In the genomic region with DNA sequence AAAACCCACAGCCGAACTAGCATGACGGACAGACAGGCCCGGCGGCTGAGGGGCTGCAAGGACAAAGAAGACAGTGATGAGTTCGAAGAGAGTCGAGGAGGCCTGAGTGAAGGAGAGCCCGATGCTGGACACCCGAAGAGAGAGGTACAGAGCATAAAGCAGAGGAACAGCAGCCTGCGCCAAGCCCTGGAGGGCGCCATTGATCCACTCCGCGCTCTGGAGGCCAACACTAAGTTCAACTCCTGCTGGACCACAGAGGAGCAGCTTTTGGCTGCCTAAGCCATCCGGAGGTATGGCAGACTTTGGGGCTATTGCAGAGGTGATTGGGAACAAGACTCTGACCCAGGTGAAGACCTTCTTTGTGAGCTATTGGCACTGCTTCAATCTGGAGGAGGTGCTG, we compare ENCODE assay signal across 8 cellular contexts. TPM values are rescaled to one million over a fixed set of nuclear protein-coding genes. Genes with fewer than 3 reads are reported as not detected.
A peak's percentile ranks its signal among the peaks of the same experiment; 100 is the strongest.
DNase-seq lines count a peak whose midpoint lies in the region; ATAC-seq, FAIRE-seq and TF ChIP-seq lines count a peak whose summit lies in the region.

No MANE protein-coding gene starts in this region.

- no peaks in the 10 kb centered on the region for H4K20me1 ChIP-seq in K562 (replicated peaks; ENCODE audit: control insufficient read depth, insufficient read depth, low read length)

- H3K9me3 ChIP-seq in left ventricle myocardium inferior (replicated peaks) (no peaks in the 10 kb centered on the region), K562 (replicated peaks; ENCODE audit: control insufficient read depth, insufficient read depth, low read depth, low read length) (no peaks in the 10 kb centered on the region)

- H3K9ac ChIP-seq in K562 (ENCODE audit: insufficient read depth in 1 of 2, low read depth in 2 of 2, low read length in 2 of 2) = no peak overlapping the region

- H3K27ac Mint-ChIP-seq in T-cell (no peak overlapping the region), progenitor cell of endocrine pancreas (no peak overlapping the region)

- H3K36me3 Mint-ChIP-seq in T-cell = no peaks in the 10 kb centered on the region
- no peaks in the 10 kb centered on the region for H3K36me3 Mint-ChIP-seq in progenitor cell of endocrine pancreas (ENCODE audit: insufficient read depth)

- POLR2A ChIA-PET in T-cell (lab: Charles Lee) = no interaction called here
- POLR2A ChIA-PET in K562 (lab: Yijun Ruan, JAX) = interaction anchor here (0.7 kb wide), 1 partner anchor 33 kb away, joined by 4 read pairs; no protein-coding TSS in a partner anchor

- no peaks in the 10 kb centered on the region for H3K79me2 ChIP-seq in K562 (ENCODE audit: control insufficient read depth, insufficient read depth, low read length)

- CTCF ChIA-PET in T-cell (lab: Charles Lee) (no interaction called here), K562 (lab: Yijun Ruan, JAX; ENCODE audit: low intra/inter-chr PET ratio) (interaction anchor here (1.5 kb wide), 1 partner anchor 392 kb away, joined by 8 read pairs; no protein-coding TSS in a partner anchor)

- no peak for TF ChIP-seq POLR2A in K562 (conservative IDR thresholded peaks at IDR 0.05)

- H3K9me1 ChIP-seq in K562 (ENCODE audit: control insufficient read depth, insufficient read depth, low read length) = no peaks in the 10 kb centered on the region

- H3K4me3 ChIP-seq in left ventricle myocardium inferior (no peak overlapping the region), K562 (no peak overlapping the region)

- no TSS peak for BruUV-seq in K562 (replicated peaks; lab: Mats Ljungman, UMichigan)

- no peaks in the 10 kb centered on the region for H3K27me3 Mint-ChIP-seq in T-cell
- peaks cover 6% of the 10 kb centered on the region for H3K27me3 Mint-ChIP-seq in progenitor cell of endocrine pancreas

- H3K27me3 ChIP-seq in left ventricle myocardium inferior (ENCODE audit: low read depth) (no peaks in the 10 kb centered on the region), K562 (ENCODE audit: control insufficient read depth in 2 of 2, insufficient read depth in 2 of 2, low read length in 2 of 2) (peaks cover 16 to 49% of the 10 kb centered on the region in 2 experiments; a peak in 4 of 5 replicates)

- H3K4me3 Mint-ChIP-seq in T-cell (no peak overlapping the region), progenitor cell of endocrine pancreas (ENCODE audit: low read depth) (no peak overlapping the region)

- H3K4me1 Mint-ChIP-seq in T-cell = peaks cover 0 to 6% (median 0%) of the 10 kb centered on the region in 3 donors
- H3K4me1 Mint-ChIP-seq in progenitor cell of endocrine pancreas (ENCODE audit: low read depth) = peaks cover under 1% of the 10 kb centered on the region

- no peak overlapping the region for H3K4me2 ChIP-seq in K562 (ENCODE audit: insufficient read depth, low read length)

- H3K9me3 Mint-ChIP-seq in T-cell = no peaks in the 10 kb centered on the region
- H3K9me3 Mint-ChIP-seq in progenitor cell of endocrine pancreas (ENCODE audit: low read depth) = no peaks in the 10 kb centered on the region

- WGBS in K562 (ENCODE audit: insufficient coverage, low coverage, missing lambda C conversion rate) = 6% methylated on average over 13 of the region's 13 CpGs

- in situ Hi-C loops in K562 (cut with MboI) = no loop called here

- peak; percentile 84 to 93 for TF ChIP-seq RAD21 in K562 (CRISPR knock-in tag; conservative IDR thresholded peaks at IDR 0.05 in 1 of 2, IDR thresholded peaks at IDR 0.05 in 1 of 2)

- peaks cover 3% of the 10 kb centered on the region for H3K4me1 ChIP-seq in left ventricle myocardium inferior
- H3K4me1 ChIP-seq in K562 (replicated peaks in 1 of 2; ENCODE audit: control insufficient read depth in 2 of 2, insufficient read depth in 2 of 2, low read length in 2 of 2) = peaks cover 9 to 10% of the 10 kb centered on the region in 2 experiments; a peak in 3 of 5 replicates

- TF ChIP-seq CTCF in left ventricle myocardium inferior (IDR thresholded peaks at IDR 0.05; ENCODE audit: borderline replicate concordance) = peak; percentile 18
- peak; percentile 78 to 87 (median 81) for TF ChIP-seq CTCF in K562 (IDR thresholded peaks at IDR 0.05 in 2 of 3, conservative IDR thresholded peaks at IDR 0.05 in 1 of 3; ENCODE audit: insufficient read depth in 2 of 3, low read depth in 1 of 3, low read length in 3 of 3)
- TF ChIP-seq CTCF in progenitor cell of endocrine pancreas (IDR thresholded peaks at IDR 0.05; ENCODE audit: unreplicated experiment) = peak; percentile 54

- no peak overlapping the region for H3K27ac ChIP-seq in left ventricle myocardium inferior (replicated peaks)
- H3K27ac ChIP-seq in K562 (ENCODE audit: extremely low read depth, low read depth, low read length) = no peak overlapping the region

- intact Hi-C loops in left ventricle myocardium inferior (cut with micrococcal nuclease) = loop anchor here (5.0 kb wide), 1 partner anchor 392 kb away; no protein-coding TSS in a partner anchor
- intact Hi-C loops in Right ventricle myocardium inferior (cut with DNase I) = no loop called here
- intact Hi-C loops in K562 (cut with micrococcal nuclease) = loop anchor here (1.0 to 5.0 kb wide), 2 partner anchors 57 to 393 kb away; no protein-coding TSS in a partner anchor

- no peak overlapping the region for H2AFZ ChIP-seq in K562 (ENCODE audit: low read depth, low read length)

- DNase-seq in left ventricle myocardium inferior (no peak), Right ventricle myocardium inferior (ENCODE audit: missing footprints) (no peak), T-cell (peak in 26 of 34 experiments; percentile 9 to 48 (median 27)), K562 (ENCODE audit: extremely low read depth in 1 of 4, low spot score in 3 of 4) (peak; percentile 31 to 71 (median 40)), progenitor cell of endocrine pancreas (ENCODE audit: low spot score, unreplicated experiment) (no peak), NCI-H510A (lab: John Stamatoyannopoulos, UW) (no peak), DMS114 treated with DMSO at 0.1 percent for 48 hours (lab: John Stamatoyannopoulos, UW; ENCODE audit: unreplicated experiment) (no peak)

- no peaks in the 10 kb centered on the region for H3K36me3 ChIP-seq in left ventricle myocardium inferior
- no peaks in the 10 kb centered on the region for H3K36me3 ChIP-seq in K562 (ENCODE audit: control insufficient read depth, insufficient read depth, low read length)

- no peak for FAIRE-seq in K562 (lab: Jason Lieb, UNC)

- TF ChIP-seq EP300 in K562 (IDR thresholded peaks at IDR 0.05; ENCODE audit: low read length) = no peak

- ATAC-seq in Right ventricle myocardium inferior (no peak), T-cell (replicated peaks in 1 of 4) (peak in 3 of 4 experiments; percentile 47 to 71 (median 56)), K562 (peak; percentile 95), GM18907 (IDR thresholded peaks at IDR 0.05; ENCODE audit: unreplicated experiment) (no peak)

TF ChIP-seq in K562, 482 proteins besides CTCF, POLR2A, EP300 and RAD21 (continues in another document):
- TF ChIP-seq ZNF583 (CRISPR knock-in tag; IDR thresholded peaks at IDR 0.05) (0 out of 2 replicates have a peak, but pooled peaks have one; percentile 33), CTCFL (IDR thresholded peaks at IDR 0.05; ENCODE audit: borderline replicate concordance, insufficient read depth, low read depth, low read length, poor library complexity, severe bottlenecking) (peak; percentile 3), YY1 (IDR thresholded peaks at IDR 0.05; ENCODE audit: borderline replicate concordance in 1 of 3, control insufficient read depth in 1 of 3, extremely low read depth in 1 of 3, insufficient read depth in 3 of 3, insufficient read length in 1 of 3, insufficient replicate concordance in 2 of 3, low read depth in 1 of 3, low read length in 2 of 3) (peak in 1 of 3 experiments; percentile 42), ZNF785 (CRISPR knock-in tag; IDR thresholded peaks at IDR 0.05) (no peak), CC2D1A (IDR thresholded peaks at IDR 0.05) (0 out of 2 replicates have a peak, but pooled peaks have one; percentile 48)

RNA-seq across cellular contexts. Expression of gene PLXNC1, which starts 7.8 kb away (rescaled TPM):
- total RNA-seq in left ventricle myocardium inferior = 2.5 TPM
- 3.0 TPM for total RNA-seq in Right ventricle myocardium inferior
- 10 to 100 TPM; 12.9 to 23.9 (median 19.2) TPM for total RNA-seq in T-cell
- total RNA-seq in K562 (2011; cell fraction: chromatin; rRNA removed; ENCODE audit: low replicate concordance) = 0.32 and 0.37 TPM in 2 replicates
- under 0.01 TPM in 1 of 2 replicates, not detected in the other for total RNA-seq in K562 (2011; cell fraction: nucleolus; rRNA removed)
- 0.23 and 0.29 TPM in 2 replicates for total RNA-seq in K562 (2011; cell fraction: nucleoplasm; rRNA removed)
- total RNA-seq in K562 (2014; rRNA removed) = 0.14 and 0.16 TPM in 2 replicates
- total RNA-seq in K562 (2014; rRNA removed; fragmentation: Illumina TruSeq; extraction: Trizol) = 0.18 and 0.45 TPM in 2 replicates
- total RNA-seq in K562 (2015; rRNA removed; fragmentation: Illumina TruSeq; extraction: Trizol) = 0.30 and 0.87 TPM in 2 replicates
- 0.33 and 0.42 TPM in 2 replicates for total RNA-seq in K562 (2021)
- 0.12 and 0.53 TPM in 2 replicates for polyA plus RNA-seq in K562 (2011; rRNA removed)
- 0.01 and 0.25 TPM in 2 replicates for polyA plus RNA-seq in K562 (2011; cell fraction: cytosol; rRNA removed)
- 0.14 and 0.77 TPM in 2 replicates for polyA plus RNA-seq in K562 (2011; cell fraction: nucleus; rRNA removed)
- polyA plus RNA-seq in K562 (2012) = 0.59 and 1.0 TPM in 2 replicates
- 0.21 and 0.44 TPM in 2 replicates for polyA plus RNA-seq in K562 (2014; fragmentation: Illumina TruSeq; extraction: Trizol)
- polyA plus RNA-seq in K562 (2014; fragmentation: Nextera tagmentation; extraction: Ambion mirVana) = under 1 TPM; 0.28 to 0.55 TPM
- 0.08 TPM in 2 replicates for polyA plus RNA-seq in K562 (2014; rRNA removed)
- 0.12 and 1.7 TPM in 2 replicates for polyA minus RNA-seq in K562 (2011; rRNA and poly(A)+ RNA removed)
- 0.76 TPM in 1 of 2 replicates, not detected in the other for polyA minus RNA-seq in K562 (2011; cell fraction: cytosol; rRNA and poly(A)+ RNA removed)
- under 0.01 and 1.2 TPM in 2 replicates for polyA minus RNA-seq in K562 (2011; cell fraction: nucleus; rRNA and poly(A)+ RNA removed)
- total RNA-seq in progenitor cell of endocrine pancreas = 25.4 and 25.7 TPM in 2 replicates

Comparison
In these comparisons a context has a peak if more than half of its experiments do, and no peak if none do; other contexts are left out.
1. DNase-seq: peak in T-cell (26 of 34) and K562 (4 of 4); none in left ventricle myocardium inferior (single experiment), Right ventricle myocardium inferior (single experiment), progenitor cell of endocrine pancreas (single experiment), NCI-H510A (single experiment) and DMS114 treated with DMSO at 0.1 percent for 48 hours (single experiment).
2. CTCF ChIP-seq: peak in every context shown above with its lines; median percentile 81 in K562; 54 in progenitor cell of endocrine pancreas; 18 in left ventricle myocardium inferior.
3. ATAC-seq: peak in T-cell (3 of 4) and K562 (single experiment); none in Right ventricle myocardium inferior (single experiment) and GM18907 (single experiment).